ENCODE assay signal across 1 cellular context in genomic region chr4:48268956-48269860, GRCh38.
A peak's percentile ranks its signal among the peaks of the same experiment; 100 is the strongest.
TF ChIP-seq lines count a peak whose summit lies in the region.

Gene TEC, minus strand, starts transcription at chr4:48269838. Its CDS starts 41,224 bp downstream, at chr4:48228614.

TF ChIP-seq in K562, 482 proteins besides CTCF, POLR2A, EP300 and RAD21 (continued from another document and continues in another):
- TF ChIP-seq, protein P1, sequence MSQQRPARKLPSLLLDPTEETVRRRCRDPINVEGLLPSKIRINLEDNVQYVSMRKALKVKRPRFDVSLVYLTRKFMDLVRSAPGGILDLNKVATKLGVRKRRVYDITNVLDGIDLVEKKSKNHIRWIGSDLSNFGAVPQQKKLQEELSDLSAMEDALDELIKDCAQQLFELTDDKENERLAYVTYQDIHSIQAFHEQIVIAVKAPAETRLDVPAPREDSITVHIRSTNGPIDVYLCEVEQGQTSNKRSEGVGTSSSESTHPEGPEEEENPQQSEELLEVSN (IDR thresholded peaks at IDR 0.05; ENCODE audit: borderline replicate concordance in 1 of 2, extremely low read depth in 1 of 2, insufficient read depth in 1 of 2, insufficient read length in 1 of 2, low read depth in 1 of 2, low read length in 1 of 2, poor library complexity in 1 of 2, severe bottlenecking in 1 of 2), result peak in 1 of 2 experiments; percentile 45
- TF ChIP-seq SREBF2 (CRISPR knock-in tag; IDR thresholded peaks at IDR 0.05), result no peak
- TF ChIP-seq TGIF2 (CRISPR knock-in tag; IDR thresholded peaks at IDR 0.05), result no peak
- TF ChIP-seq TBP (optimal IDR thresholded peaks at IDR 0.05; ENCODE audit: low read depth, low read length), result peak; percentile 11
- peak; percentile 65 for TF ChIP-seq CREB3L1 (IDR thresholded peaks at IDR 0.05; ENCODE audit: borderline replicate concordance, low read depth)
- TF ChIP-seq POLR2B (IDR thresholded peaks at IDR 0.05; ENCODE audit: low read depth, partially characterized antibody), result no peak
- peak; percentile 88 for TF ChIP-seq FOXP1 (CRISPR knock-in tag; IDR thresholded peaks at IDR 0.05)
- TF ChIP-seq MYBL2 (IDR thresholded peaks at IDR 0.05; ENCODE audit: low read depth), result no peak
- no peak for TF ChIP-seq MYBL2 (CRISPR knock-in tag; IDR thresholded peaks at IDR 0.05; ENCODE audit: borderline replicate concordance)
- no peak for TF ChIP-seq RBM25 (IDR thresholded peaks at IDR 0.05; ENCODE audit: low read depth, low read length, severe bottlenecking)
- TF ChIP-seq RBM22 (IDR thresholded peaks at IDR 0.05; ENCODE audit: low read depth, low read length, poor library complexity, severe bottlenecking), result no peak
- TF ChIP-seq, protein P2, sequence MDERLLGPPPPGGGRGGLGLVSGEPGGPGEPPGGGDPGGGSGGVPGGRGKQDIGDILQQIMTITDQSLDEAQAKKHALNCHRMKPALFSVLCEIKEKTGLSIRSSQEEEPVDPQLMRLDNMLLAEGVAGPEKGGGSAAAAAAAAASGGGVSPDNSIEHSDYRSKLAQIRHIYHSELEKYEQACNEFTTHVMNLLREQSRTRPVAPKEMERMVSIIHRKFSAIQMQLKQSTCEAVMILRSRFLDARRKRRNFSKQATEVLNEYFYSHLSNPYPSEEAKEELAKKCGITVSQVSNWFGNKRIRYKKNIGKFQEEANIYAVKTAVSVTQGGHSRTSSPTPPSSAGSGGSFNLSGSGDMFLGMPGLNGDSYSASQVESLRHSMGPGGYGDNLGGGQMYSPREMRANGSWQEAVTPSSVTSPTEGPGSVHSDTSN (CRISPR knock-in tag; IDR thresholded peaks at IDR 0.05; ENCODE audit: low read depth), result no peak
- TF ChIP-seq, protein P2 (tag; conservative IDR thresholded peaks at IDR 0.05; ENCODE audit: low read depth), result no peak
- no peak for TF ChIP-seq ZNF239 (CRISPR knock-in tag; IDR thresholded peaks at IDR 0.05)
- TF ChIP-seq SLC30A9 (CRISPR knock-in tag; IDR thresholded peaks at IDR 0.05), result no peak
- 0 out of 2 replicates have a peak, but pooled peaks have one; percentile 29 for TF ChIP-seq SMARCE1 (IDR thresholded peaks at IDR 0.05)
- TF ChIP-seq HINFP (tag; conservative IDR thresholded peaks at IDR 0.05; ENCODE audit: low read depth), result peak; percentile 99
- no peak for TF ChIP-seq TAF1 (IDR thresholded peaks at IDR 0.05; ENCODE audit: control insufficient read depth, extremely low read depth, insufficient read depth, low read length, severe bottlenecking)
- TF ChIP-seq SMARCC2 (IDR thresholded peaks at IDR 0.05; ENCODE audit: low read depth), result no peak
- TF ChIP-seq NUFIP1 (IDR thresholded peaks at IDR 0.05; ENCODE audit: partially characterized antibody), result no peak
- TF ChIP-seq, protein P3, sequence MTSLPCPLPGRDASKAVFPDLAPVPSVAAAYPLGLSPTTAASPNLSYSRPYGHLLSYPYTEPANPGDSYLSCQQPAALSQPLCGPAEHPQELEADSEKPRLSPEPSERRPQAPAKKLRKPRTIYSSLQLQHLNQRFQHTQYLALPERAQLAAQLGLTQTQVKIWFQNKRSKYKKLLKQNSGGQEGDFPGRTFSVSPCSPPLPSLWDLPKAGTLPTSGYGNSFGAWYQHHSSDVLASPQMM (CRISPR knock-in tag; IDR thresholded peaks at IDR 0.05), result no peak
- TF ChIP-seq STAG1 (CRISPR knock-in tag; IDR thresholded peaks at IDR 0.05; ENCODE audit: borderline replicate concordance), result peak; percentile 35; the same call in 1 of the 2 replicates
- TF ChIP-seq BRD4 (IDR thresholded peaks at IDR 0.05), result no peak
- TF ChIP-seq ZNF121 (CRISPR knock-in tag; conservative IDR thresholded peaks at IDR 0.05), result no peak
- no peak for TF ChIP-seq DACH1 (IDR thresholded peaks at IDR 0.05; ENCODE audit: partially characterized antibody)
- peak; percentile 32 for TF ChIP-seq CCNT2 (IDR thresholded peaks at IDR 0.05; ENCODE audit: borderline replicate concordance, extremely low read depth, insufficient read length, low read depth, low read length)
- no peak for TF ChIP-seq ZNF384 (IDR thresholded peaks at IDR 0.05; ENCODE audit: low read depth, low read length)
- TF ChIP-seq ZNF785 (CRISPR knock-in tag; IDR thresholded peaks at IDR 0.05), result no peak
- no peak for TF ChIP-seq ZNF354B (CRISPR knock-in tag; IDR thresholded peaks at IDR 0.05)
- peak in 1 of 2 experiments; percentile 24; a peak in 2 of 4 replicates for TF ChIP-seq NRF1 (conservative IDR thresholded peaks at IDR 0.05 in 1 of 2, IDR thresholded peaks at IDR 0.05 in 1 of 2)
- TF ChIP-seq RBBP5 (IDR thresholded peaks at IDR 0.05; ENCODE audit: borderline replicate concordance, insufficient read depth, low read length, poor library complexity, severe bottlenecking), result peak; percentile 71
- TF ChIP-seq, protein P4, sequence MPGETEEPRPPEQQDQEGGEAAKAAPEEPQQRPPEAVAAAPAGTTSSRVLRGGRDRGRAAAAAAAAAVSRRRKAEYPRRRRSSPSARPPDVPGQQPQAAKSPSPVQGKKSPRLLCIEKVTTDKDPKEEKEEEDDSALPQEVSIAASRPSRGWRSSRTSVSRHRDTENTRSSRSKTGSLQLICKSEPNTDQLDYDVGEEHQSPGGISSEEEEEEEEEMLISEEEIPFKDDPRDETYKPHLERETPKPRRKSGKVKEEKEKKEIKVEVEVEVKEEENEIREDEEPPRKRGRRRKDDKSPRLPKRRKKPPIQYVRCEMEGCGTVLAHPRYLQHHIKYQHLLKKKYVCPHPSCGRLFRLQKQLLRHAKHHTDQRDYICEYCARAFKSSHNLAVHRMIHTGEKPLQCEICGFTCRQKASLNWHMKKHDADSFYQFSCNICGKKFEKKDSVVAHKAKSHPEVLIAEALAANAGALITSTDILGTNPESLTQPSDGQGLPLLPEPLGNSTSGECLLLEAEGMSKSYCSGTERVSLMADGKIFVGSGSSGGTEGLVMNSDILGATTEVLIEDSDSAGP (CRISPR knock-in tag; IDR thresholded peaks at IDR 0.05), result no peak
- no peak for TF ChIP-seq TFAM (CRISPR knock-in tag; conservative IDR thresholded peaks at IDR 0.05)
- TF ChIP-seq ETV6 (IDR thresholded peaks at IDR 0.05; ENCODE audit: borderline replicate concordance in 1 of 2, low read depth in 2 of 2, low read length in 1 of 2), result 0 out of 4 replicates have a peak, but pooled peaks of 1 of the 2 experiments have one; percentile 51
- no peak for TF ChIP-seq ETV6 (CRISPR knock-in tag; IDR thresholded peaks at IDR 0.05; ENCODE audit: borderline replicate concordance)
- no peak for TF ChIP-seq PHB2 (IDR thresholded peaks at IDR 0.05; ENCODE audit: low read depth)
- 0 out of 2 replicates have a peak, but pooled peaks have one; percentile 33 for TF ChIP-seq DIDO1 (tag; IDR thresholded peaks at IDR 0.05; ENCODE audit: low read depth)
- no peak for TF ChIP-seq PHB (CRISPR knock-in tag; IDR thresholded peaks at IDR 0.05)
- no peak for TF ChIP-seq ILK (tag; IDR thresholded peaks at IDR 0.05; ENCODE audit: borderline replicate concordance, low read depth)
- TF ChIP-seq, protein P5, sequence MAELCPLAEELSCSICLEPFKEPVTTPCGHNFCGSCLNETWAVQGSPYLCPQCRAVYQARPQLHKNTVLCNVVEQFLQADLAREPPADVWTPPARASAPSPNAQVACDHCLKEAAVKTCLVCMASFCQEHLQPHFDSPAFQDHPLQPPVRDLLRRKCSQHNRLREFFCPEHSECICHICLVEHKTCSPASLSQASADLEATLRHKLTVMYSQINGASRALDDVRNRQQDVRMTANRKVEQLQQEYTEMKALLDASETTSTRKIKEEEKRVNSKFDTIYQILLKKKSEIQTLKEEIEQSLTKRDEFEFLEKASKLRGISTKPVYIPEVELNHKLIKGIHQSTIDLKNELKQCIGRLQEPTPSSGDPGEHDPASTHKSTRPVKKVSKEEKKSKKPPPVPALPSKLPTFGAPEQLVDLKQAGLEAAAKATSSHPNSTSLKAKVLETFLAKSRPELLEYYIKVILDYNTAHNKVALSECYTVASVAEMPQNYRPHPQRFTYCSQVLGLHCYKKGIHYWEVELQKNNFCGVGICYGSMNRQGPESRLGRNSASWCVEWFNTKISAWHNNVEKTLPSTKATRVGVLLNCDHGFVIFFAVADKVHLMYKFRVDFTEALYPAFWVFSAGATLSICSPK (IDR thresholded peaks at IDR 0.05; ENCODE audit: borderline replicate concordance), result no peak
- no peak for TF ChIP-seq SRSF9 (IDR thresholded peaks at IDR 0.05; ENCODE audit: borderline replicate concordance, low read depth, low read length)
- TF ChIP-seq SAFB (IDR thresholded peaks at IDR 0.05; ENCODE audit: borderline replicate concordance, low read depth, low read length), result no peak
- TF ChIP-seq OTX1 (CRISPR knock-in tag; IDR thresholded peaks at IDR 0.05), result no peak
- TF ChIP-seq FUS (optimal IDR thresholded peaks at IDR 0.05; ENCODE audit: low read depth, low read length), result peak; percentile 78
- no peak for TF ChIP-seq RERE (CRISPR knock-in tag; IDR thresholded peaks at IDR 0.05; ENCODE audit: borderline replicate concordance)
- TF ChIP-seq BMI1 (IDR thresholded peaks at IDR 0.05; ENCODE audit: low read length), result no peak
- no peak for TF ChIP-seq CBFB (CRISPR knock-in tag; IDR thresholded peaks at IDR 0.05)
- TF ChIP-seq ATF7 (IDR thresholded peaks at IDR 0.05), result 0 out of 2 replicates have a peak, but pooled peaks have one; percentile 16
- TF ChIP-seq ZNF197 (CRISPR knock-in tag; IDR thresholded peaks at IDR 0.05; ENCODE audit: low read depth), result no peak
- no peak; the same call in 1 of the 2 replicates for TF ChIP-seq TEAD4 (IDR thresholded peaks at IDR 0.05; ENCODE audit: low read length)
- no peak for TF ChIP-seq TEAD4 (CRISPR knock-in tag; IDR thresholded peaks at IDR 0.05; ENCODE audit: borderline replicate concordance)
- TF ChIP-seq MXD1 (CRISPR knock-in tag; IDR thresholded peaks at IDR 0.05; ENCODE audit: borderline replicate concordance, poor library complexity, severe bottlenecking), result no peak
- TF ChIP-seq BCL6 (CRISPR knock-in tag; IDR thresholded peaks at IDR 0.05), result no peak
